27 cellular contexts compared by ENCODE assay signal in genomic region chr12:60398547-60398946, GRCh38.
"Had no signal": no experiment of that assay in that cellular context is flagged by ENCODE, and none has a peak within 500 bp of the region (broad histone marks: within the 10 kb centered on the region; RNA-seq: fewer than 3 reads in every experiment).

No MANE protein-coding gene starts in this region.

- H3K27me3 Mint-ChIP-seq: activated CD4-positive, alpha-beta memory T cell treated with anti-CD3 and anti-CD28 coated beads, Interleukin-2, amount 10 ng/mL, durations not matched to agents 7 days and 5 days; activated CD4-positive, alpha-beta T cell treated with anti-CD3 and anti-CD28 coated beads for 36 hours; activated naive CD4-positive, alpha-beta T cell treated with anti-CD3 and anti-CD28 coated beads, Interleukin-2, amount 10 ng/mL, durations not matched to agents 7 days and 5 days; activated naive CD8-positive, alpha-beta T cell treated with anti-CD3 and anti-CD28 coated beads for 36 hours; activated T-helper 17 cell treated with anti-CD3 and anti-CD28 coated beads, Interleukin-2, amount 50 U/mL, for 72 hours; central memory CD8-positive, alpha-beta T cell had no signal

- H3K4me3 ChIP-seq: adrenal gland, MG63, Peyer's patch, SJCRH30 had no signal

- H3K36me3 ChIP-seq: adrenal gland, MG63, Peyer's patch, SJCRH30, WERI-Rb-1 had no signal

- H3K9ac ChIP-seq: SK-N-SH had no signal

- H3K27ac Mint-ChIP-seq: activated CD4-positive, alpha-beta memory T cell treated with anti-CD3 and anti-CD28 coated beads, Interleukin-2, amount 10 ng/mL, durations not matched to agents 7 days and 5 days; activated CD4-positive, alpha-beta T cell treated with anti-CD3 and anti-CD28 coated beads for 36 hours; activated naive CD4-positive, alpha-beta T cell treated with anti-CD3 and anti-CD28 coated beads, Interleukin-2, amount 10 ng/mL, durations not matched to agents 7 days and 5 days; activated naive CD8-positive, alpha-beta T cell treated with anti-CD3 and anti-CD28 coated beads for 36 hours; activated T-helper 17 cell treated with anti-CD3 and anti-CD28 coated beads, Interleukin-2, amount 50 U/mL, for 72 hours had no signal

- H3K4me3 Mint-ChIP-seq: activated CD4-positive, alpha-beta memory T cell treated with anti-CD3 and anti-CD28 coated beads, Interleukin-2, amount 10 ng/mL, durations not matched to agents 7 days and 5 days; activated CD4-positive, alpha-beta T cell treated with anti-CD3 and anti-CD28 coated beads for 36 hours; activated naive CD4-positive, alpha-beta T cell treated with anti-CD3 and anti-CD28 coated beads, Interleukin-2, amount 10 ng/mL, durations not matched to agents 7 days and 5 days; activated naive CD8-positive, alpha-beta T cell treated with anti-CD3 and anti-CD28 coated beads for 36 hours; activated T-helper 17 cell treated with anti-CD3 and anti-CD28 coated beads, Interleukin-2, amount 50 U/mL, for 72 hours; central memory CD8-positive, alpha-beta T cell had no signal

- H3K36me3 Mint-ChIP-seq: activated naive CD4-positive, alpha-beta T cell treated with anti-CD3 and anti-CD28 coated beads, Interleukin-2, amount 10 ng/mL, durations not matched to agents 7 days and 5 days; activated naive CD8-positive, alpha-beta T cell treated with anti-CD3 and anti-CD28 coated beads for 36 hours had no signal

- H3K4me2 ChIP-seq: SK-N-SH had no signal

- ATAC-seq: activated CD4-positive, alpha-beta T cell treated with anti-CD3 and anti-CD28 coated beads for 36 hours; activated T-helper 17 cell treated with anti-CD3 and anti-CD28 coated beads, Interleukin-2, amount 50 U/mL, for 72 hours had no signal

- H3K9me3 Mint-ChIP-seq: activated naive CD8-positive, alpha-beta T cell treated with anti-CD3 and anti-CD28 coated beads for 36 hours; activated T-helper 17 cell treated with anti-CD3 and anti-CD28 coated beads, Interleukin-2, amount 50 U/mL, for 72 hours had no signal

- DNase-seq: activated CD4-positive, alpha-beta memory T cell treated with anti-CD3 and anti-CD28 coated beads, Interleukin-2, amount 10 ng/mL, durations not matched to agents 7 days and 5 days; activated CD4-positive, alpha-beta T cell treated with anti-CD3 and anti-CD28 coated beads for 36 hours; activated CD4-positive, alpha-beta T cell treated with anti-CD3 and anti-CD28 coated beads, Interleukin-2, amount 50 U/mL, for 1 hour; activated gamma-delta T cell; activated naive CD4-positive, alpha-beta T cell treated with anti-CD3 and anti-CD28 coated beads, Interleukin-2, amount 10 ng/mL, durations not matched to agents 7 days and 5 days; activated naive CD8-positive, alpha-beta T cell treated with anti-CD3 and anti-CD28 coated beads for 36 hours; activated T-cell treated with anti-CD3 and anti-CD28 coated beads for 4 hours; activated T-cell treated with anti-CD3 and anti-CD28 coated beads, Interleukin-2, amount 50 U/mL, for 48 hours; adrenal gland; aorta; KBM-7; MG63; MV-4-11; NCI-H1105; NCI-H1436; NCI-H187; NCI-H2081; NCI-H524; Peyer's patch; Right ventricle myocardium superior; SJCRH30; SK-N-SH; T-helper 1 cell; WERI-Rb-1 had no signal

- H3K27me3 ChIP-seq: adrenal gland, MG63, Peyer's patch, SJCRH30 had no signal

- H3K27ac ChIP-seq: adrenal gland, Peyer's patch, RWPE1, SJCRH30, WERI-Rb-1 had no signal

- H3K9me3 ChIP-seq: adrenal gland, MG63, Peyer's patch, SJCRH30, SK-N-SH had no signal

- H3K4me1 Mint-ChIP-seq: activated CD4-positive, alpha-beta memory T cell treated with anti-CD3 and anti-CD28 coated beads, Interleukin-2, amount 10 ng/mL, durations not matched to agents 7 days and 5 days; activated CD4-positive, alpha-beta T cell treated with anti-CD3 and anti-CD28 coated beads for 36 hours; activated naive CD4-positive, alpha-beta T cell treated with anti-CD3 and anti-CD28 coated beads, Interleukin-2, amount 10 ng/mL, durations not matched to agents 7 days and 5 days; activated naive CD8-positive, alpha-beta T cell treated with anti-CD3 and anti-CD28 coated beads for 36 hours; activated T-helper 17 cell treated with anti-CD3 and anti-CD28 coated beads, Interleukin-2, amount 50 U/mL, for 72 hours; central memory CD8-positive, alpha-beta T cell had no signal

- H3K4me1 ChIP-seq: adrenal gland, Peyer's patch, SJCRH30 had no signal
